Comparison of ENCODE assay signal across 15 cellular contexts in genomic region chr9:90770339-90770738, GRCh38. TPM values are rescaled to one million over a fixed set of nuclear protein-coding genes. Genes with fewer than 3 reads are reported as not detected.
DNase-seq lines count a peak whose midpoint lies in the region; ATAC-seq, FAIRE-seq and TF ChIP-seq lines count a peak whose summit lies in the region.
"Had no signal": no experiment of that assay in that cellular context is flagged by ENCODE, and none has a peak within 500 bp of the region (broad histone marks: within the 10 kb centered on the region; RNA-seq: fewer than 3 reads in every experiment).

No MANE protein-coding gene starts in this region.

- no peaks in the 10 kb centered on the region for H3K36me3 ChIP-seq in K562 (ENCODE audit: control insufficient read depth, insufficient read depth, low read length)
- H3K36me3 ChIP-seq: BLaER1 treated with 17β-estradiol and CSF1 and Interleukin-3, amounts not matched to agents 10 nM and 100 nM had no signal

- H3K79me2 ChIP-seq in K562 (ENCODE audit: control insufficient read depth, insufficient read depth, low read length), result no peaks in the 10 kb centered on the region

- TF ChIP-seq RAD21 in K562 (CRISPR knock-in tag; conservative IDR thresholded peaks at IDR 0.05 in 1 of 2, IDR thresholded peaks at IDR 0.05 in 1 of 2), result no peak

- no peaks in the 10 kb centered on the region for H4K20me1 ChIP-seq in K562 (replicated peaks; ENCODE audit: control insufficient read depth, insufficient read depth, low read length)
- H4K20me1 ChIP-seq: BLaER1 treated with 17β-estradiol and CSF1 and Interleukin-3, amounts not matched to agents 10 nM and 100 nM had no signal

- H3K27me3 ChIP-seq in K562 (ENCODE audit: control insufficient read depth in 2 of 2, insufficient read depth in 2 of 2, low read length in 2 of 2), result no peaks in the 10 kb centered on the region
- H3K27me3 ChIP-seq: BLaER1 treated with 17β-estradiol and CSF1 and Interleukin-3, amounts not matched to agents 10 nM and 100 nM had no signal

- 14% methylated on average over 1 of the region's 1 CpG for WGBS in K562 (ENCODE audit: insufficient coverage, low coverage, missing lambda C conversion rate)

- no peaks in the 10 kb centered on the region for H3K9me1 ChIP-seq in K562 (ENCODE audit: control insufficient read depth, insufficient read depth, low read length)

- TF ChIP-seq CTCF in GM13976 (IDR thresholded peaks at IDR 0.05; ENCODE audit: borderline replicate concordance, control extremely low read depth, extremely low read depth, insufficient read depth, missing control alignments), result no peak
- TF ChIP-seq CTCF in K562 (IDR thresholded peaks at IDR 0.05 in 2 of 3, conservative IDR thresholded peaks at IDR 0.05 in 1 of 3; ENCODE audit: insufficient read depth in 2 of 3, low read depth in 1 of 3, low read length in 3 of 3), result no peak

- POLR2A ChIA-PET in K562 (lab: Yijun Ruan, JAX), result no interaction called here

- no peak overlapping the region for H3K4me2 ChIP-seq in K562 (ENCODE audit: insufficient read depth, low read length)
- H3K4me2 ChIP-seq: SK-N-SH had no signal

- no TSS peak for BruUV-seq in K562 (replicated peaks; lab: Mats Ljungman, UMichigan)

- no peaks in the 10 kb centered on the region for H3K9me3 ChIP-seq in K562 (replicated peaks; ENCODE audit: control insufficient read depth, insufficient read depth, low read depth, low read length)

- intact Hi-C loops in K562 (cut with micrococcal nuclease), result no loop called here

- no peak overlapping the region for H3K9ac ChIP-seq in K562 (ENCODE audit: insufficient read depth in 1 of 2, low read depth in 2 of 2, low read length in 2 of 2)
- H3K9ac ChIP-seq: BLaER1 treated with 17β-estradiol and CSF1 and Interleukin-3, amounts not matched to agents 10 nM and 100 nM; SK-N-SH had no signal

- ATAC-seq in GM21367 (IDR thresholded peaks at IDR 0.05; ENCODE audit: unreplicated experiment), result peak; percentile 31
- peak; percentile 48 for ATAC-seq in HG03460 (IDR thresholded peaks at IDR 0.05; ENCODE audit: unreplicated experiment)
- no peak for ATAC-seq in K562
- no peak for ATAC-seq in GM21619 (IDR thresholded peaks at IDR 0.05; ENCODE audit: unreplicated experiment)

- H3K4me1 ChIP-seq in K562 (replicated peaks in 1 of 2; ENCODE audit: control insufficient read depth in 2 of 2, insufficient read depth in 2 of 2, low read length in 2 of 2), result no peaks in the 10 kb centered on the region

- H3K4me3 ChIP-seq in K562, result no peak overlapping the region
- H3K4me3 ChIP-seq: BLaER1 treated with 17β-estradiol and CSF1 and Interleukin-3, amounts not matched to agents 10 nM and 100 nM had no signal

- peak; percentile 43 for DNase-seq in GM13976 (ENCODE audit: low spot score)
- DNase-seq in K562 (ENCODE audit: extremely low read depth in 1 of 4, low spot score in 3 of 4), result no peak
- no peak for DNase-seq in DMS 273 treated with DMSO at 0.1 percent for 48 hours (lab: John Stamatoyannopoulos, UW)
- no peak for DNase-seq in T-helper 9 cell
- DNase-seq in activated CD4-positive, alpha-beta T cell treated with anti-CD3 and anti-CD28 coated beads for 48 hours, result no peak
- DNase-seq: activated CD4-positive, alpha-beta memory T cell treated with anti-CD3 and anti-CD28 coated beads for 36 hours; activated naive CD4-positive, alpha-beta T cell treated with Interleukin-2 at 50 U/mL for 16 hours; HCEC 1CT; NCI-H226; SK-N-SH; stimulated activated CD4-positive, alpha-beta T cell treated with anti-CD3 and anti-CD28 coated beads, Interleukin-1b, Interleukin-23, amount 100 ng/mL, for 48 hours had no signal

- no peak overlapping the region for H2AFZ ChIP-seq in K562 (ENCODE audit: low read depth, low read length)

- no peak overlapping the region for H3K27ac ChIP-seq in K562 (ENCODE audit: extremely low read depth, low read depth, low read length)
- H3K27ac ChIP-seq: BLaER1 treated with 17β-estradiol and CSF1 and Interleukin-3, amounts not matched to agents 10 nM and 100 nM had no signal

- no peak for TF ChIP-seq EP300 in K562 (IDR thresholded peaks at IDR 0.05; ENCODE audit: low read length)

- FAIRE-seq in K562 (lab: Jason Lieb, UNC), result no peak

- no peak for TF ChIP-seq POLR2A in K562 (conservative IDR thresholded peaks at IDR 0.05)

- in situ Hi-C loops in GM13976 (cut with MboI; ENCODE audit: low sequenced_read_pairs, unreplicated experiment) (loop anchor here (10.0 to 25.0 kb wide), 3 partner anchors 104 to 633 kb away; no protein-coding TSS in a partner anchor), K562 (cut with MboI) (loop anchor here (25.0 kb wide), 1 partner anchor 633 kb away; no protein-coding TSS in a partner anchor)

- CTCF ChIA-PET in K562 (lab: Yijun Ruan, JAX; ENCODE audit: low intra/inter-chr PET ratio), result no interaction called here

TF ChIP-seq in K562, 482 proteins besides CTCF, POLR2A, EP300 and RAD21:
- peak; percentile 64; the same call in 1 of the 2 replicates for TF ChIP-seq SPI1 (IDR thresholded peaks at IDR 0.05; ENCODE audit: borderline replicate concordance, low read depth, low read length)
- TF ChIP-seq MTA3 (IDR thresholded peaks at IDR 0.05; ENCODE audit: borderline replicate concordance), result no peak
- no peak for TF ChIP-seq CLOCK (CRISPR knock-in tag; IDR thresholded peaks at IDR 0.05; ENCODE audit: borderline replicate concordance)

RNA-seq across cellular contexts. Expression of gene SYK, which starts 31.3 kb away (rescaled TPM):
- total RNA-seq in K562 (2011; cell fraction: chromatin; rRNA removed; ENCODE audit: low replicate concordance), result 4.8 and 11.2 TPM in 2 replicates
- 2.7 and 3.3 TPM in 2 replicates for total RNA-seq in K562 (2011; cell fraction: nucleolus; rRNA removed)
- 3.5 and 6.7 TPM in 2 replicates for total RNA-seq in K562 (2011; cell fraction: nucleoplasm; rRNA removed)
- total RNA-seq in K562 (2014; rRNA removed) (16.7 and 19.4 TPM in 2 replicates), K562 (2014; rRNA removed; fragmentation: Illumina TruSeq; extraction: Trizol) (16.7 and 17.0 TPM in 2 replicates), K562 (2015; rRNA removed; fragmentation: Illumina TruSeq; extraction: Trizol) (23.0 and 23.8 TPM in 2 replicates), K562 (2021) (29.4 and 32.7 TPM in 2 replicates)
- polyA plus RNA-seq in K562 (2011; rRNA removed) (3.9 and 7.3 TPM in 2 replicates), K562 (2014; fragmentation: Illumina TruSeq; extraction: Trizol) (17.6 and 20.3 TPM in 2 replicates), K562 (2014; fragmentation: Nextera tagmentation; extraction: Ambion mirVana) (1 to 10 TPM; 5.6 to 6.7 TPM), K562 (2014; rRNA removed) (12.3 and 13.0 TPM in 2 replicates)
- 3.2 and 8.5 TPM in 2 replicates for polyA plus RNA-seq in K562 (2011; cell fraction: cytosol; rRNA removed)
- 4.1 and 6.2 TPM in 2 replicates for polyA plus RNA-seq in K562 (2011; cell fraction: nucleus; rRNA removed)
- polyA plus RNA-seq in K562 (2012), result 18.2 and 30.5 TPM in 2 replicates
- 4.1 and 9.6 TPM in 2 replicates for polyA minus RNA-seq in K562 (2011; rRNA and poly(A)+ RNA removed)
- 3.1 and 23.8 TPM in 2 replicates for polyA minus RNA-seq in K562 (2011; cell fraction: cytosol; rRNA and poly(A)+ RNA removed)
- 1.9 and 7.8 TPM in 2 replicates for polyA minus RNA-seq in K562 (2011; cell fraction: nucleus; rRNA and poly(A)+ RNA removed)
- total RNA-seq: activated CD4-positive, alpha-beta memory T cell treated with anti-CD3 and anti-CD28 coated beads for 36 hours had no signal
- polyA plus RNA-seq: SK-N-SH had no signal

Comparison
In these comparisons a context has a peak if more than half of its experiments do, and no peak if none do; other contexts are left out.
1. ATAC-seq: peak in GM21367 (single experiment) and HG03460 (single experiment); none in K562 (single experiment) and GM21619 (single experiment).